Comparison of ENCODE assay signal across 7 cellular contexts in the genomic region with DNA sequence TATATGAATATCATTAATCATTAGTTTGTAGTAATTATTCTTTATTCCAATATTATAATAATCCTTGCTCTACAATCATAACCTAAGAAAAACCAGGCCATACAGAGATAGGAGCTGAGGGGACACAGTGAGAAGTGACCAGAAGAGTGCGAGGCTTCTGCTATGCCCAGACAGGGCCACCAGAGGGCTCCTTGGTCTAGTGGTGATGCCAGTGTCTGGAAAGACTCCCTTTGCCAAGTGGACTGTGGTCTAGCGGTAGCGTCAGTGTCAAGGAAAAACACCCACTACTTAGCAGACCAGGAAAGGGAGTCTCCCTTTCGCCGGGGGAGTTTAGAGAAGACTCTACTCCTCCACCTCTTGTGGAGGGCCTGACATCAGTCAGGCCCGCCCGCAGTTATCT. TPM values are rescaled to one million over a fixed set of nuclear protein-coding genes. Genes with fewer than 3 reads are reported as not detected.
DNase-seq lines count a peak whose midpoint lies in the region; TF ChIP-seq lines count a peak whose summit lies in the region.
"Not testable (repeated sequence)": the region's sequence is repeated elsewhere in the genome, so short reads cannot be mapped to it uniquely, and the experiment has no call there.

No MANE protein-coding gene starts in this region.

- not testable (repeated sequence) for H3K9me2 ChIP-seq in DOHH2 (replicated peaks; ENCODE audit: control insufficient read depth, low read length)

- DNase-seq in LHCN-M2 (ENCODE audit: low read depth), result peak; percentile 15
- DNase-seq in SJCRH30, result peak; percentile 36 to 44
- peak; percentile 42 for DNase-seq in activated CD8-positive, alpha-beta memory T cell treated with anti-CD3 and anti-CD28 coated beads, Interleukin-2, amount 50 U/mL, for 4 hours
- DNase-seq in MCF 10A (ENCODE audit: unreplicated experiment), result peak; percentile 38
- DNase-seq in left ventricle myocardium inferior; smooth muscle cell (lab: John Stamatoyannopoulos, UW; ENCODE audit: unreplicated experiment): not testable (repeated sequence)

- BruUV-seq in MCF 10A (replicated peaks; lab: Mats Ljungman, UMichigan), result not testable (repeated sequence)

- intact Hi-C loops in MCF 10A (cut with micrococcal nuclease); left ventricle myocardium inferior (cut with micrococcal nuclease): not testable (repeated sequence)

- H3K27me3 Mint-ChIP-seq in MCF 10A (ENCODE audit: insufficient read depth, unreplicated experiment), result peaks cover 17% of the 10 kb centered on the region

- not testable (repeated sequence) for H3K4me1 ChIP-seq in DOHH2 (ENCODE audit: control insufficient read depth, low read length); SJCRH30; left ventricle myocardium inferior; smooth muscle cell (ENCODE audit: low read depth)

- H3K9ac ChIP-seq in smooth muscle cell (ENCODE audit: low read depth), result not testable (repeated sequence)

- H3K27ac Mint-ChIP-seq in MCF 10A (ENCODE audit: low read depth, unreplicated experiment), result not testable (repeated sequence)

- H3K4me2 ChIP-seq in DOHH2 (ENCODE audit: low read length); smooth muscle cell: not testable (repeated sequence)

- not testable (repeated sequence) for H3K9me3 Mint-ChIP-seq in MCF 10A (ENCODE audit: unreplicated experiment)

- not testable (repeated sequence) for H3F3A ChIP-seq in DOHH2 (ENCODE audit: control insufficient read depth, insufficient read depth); smooth muscle cell (ENCODE audit: low read depth)

- H3K27me3 ChIP-seq in DOHH2 (ENCODE audit: control insufficient read depth, low read length); SJCRH30; left ventricle myocardium inferior (ENCODE audit: low read depth); smooth muscle cell (ENCODE audit: low read depth): not testable (repeated sequence)

- not testable (repeated sequence) for H3K36me3 Mint-ChIP-seq in MCF 10A (ENCODE audit: insufficient read depth, unreplicated experiment)

- not testable (repeated sequence) for H3K79me2 ChIP-seq in DOHH2 (ENCODE audit: control insufficient read depth, low read length); smooth muscle cell (ENCODE audit: low read depth)

- 93% methylated on average over 7 of the region's 7 CpGs for WGBS in smooth muscle cell (ENCODE audit: low lambda C conversion rate)

- not testable (repeated sequence) for H3K9me3 ChIP-seq in DOHH2 (ENCODE audit: control insufficient read depth, insufficient read depth, low read length); SJCRH30 (replicated peaks); smooth muscle cell (replicated peaks; ENCODE audit: low read depth)
- H3K9me3 ChIP-seq in left ventricle myocardium inferior (replicated peaks), result peaks cover 12% of the 10 kb centered on the region

- CTCF ChIA-PET in MCF 10A (lab: Yijun Ruan, JAX), result interaction anchor here (0.6 to 0.9 kb wide), 6 partner anchors 9 to 970 kb away, joined by 3 read pairs; no protein-coding TSS in a partner anchor

- TF ChIP-seq CTCF in DOHH2 (IDR thresholded peaks at IDR 0.05; ENCODE audit: low read depth, low read length, poor library complexity, severe bottlenecking) (peak; percentile 42), MCF 10A (IDR thresholded peaks at IDR 0.05; ENCODE audit: unreplicated experiment) (peak; percentile 43), left ventricle myocardium inferior (IDR thresholded peaks at IDR 0.05; ENCODE audit: borderline replicate concordance) (peak; percentile 53), smooth muscle cell (IDR thresholded peaks at IDR 0.05; ENCODE audit: borderline replicate concordance, insufficient read depth, poor library complexity, severe bottlenecking) (peak; percentile 37)

- not testable (repeated sequence) for H2AFZ ChIP-seq in smooth muscle cell (ENCODE audit: low read depth)

- H3K4me3 ChIP-seq in DOHH2 (ENCODE audit: low read length); SJCRH30; left ventricle myocardium inferior; smooth muscle cell: not testable (repeated sequence)

- H3K27ac ChIP-seq in DOHH2 (ENCODE audit: low read depth, low read length); SJCRH30; left ventricle myocardium inferior (replicated peaks); smooth muscle cell (ENCODE audit: low read depth): not testable (repeated sequence)

- POLR2A ChIA-PET in MCF 10A (lab: Yijun Ruan, JAX), result not testable (repeated sequence)

- H4K20me1 ChIP-seq in DOHH2 (ENCODE audit: control insufficient read depth, insufficient read depth, low read depth, low read length); smooth muscle cell (ENCODE audit: low read depth): not testable (repeated sequence)

- H3K4me1 Mint-ChIP-seq in MCF 10A (ENCODE audit: insufficient read depth, unreplicated experiment), result not testable (repeated sequence)

- H3K4me3 Mint-ChIP-seq in MCF 10A (ENCODE audit: unreplicated experiment), result not testable (repeated sequence)

- H3K36me3 ChIP-seq in DOHH2 (ENCODE audit: control insufficient read depth, low read length); SJCRH30; left ventricle myocardium inferior; smooth muscle cell (ENCODE audit: low read depth): not testable (repeated sequence)

RNA-seq across cellular contexts. Expression of a gene that starts 28.4 kb away (rescaled TPM):
- total RNA-seq in LHCN-M2 (2014; rRNA removed) (98.6 and 427 TPM in 2 replicates), MCF 10A (2022) (78.0 and 88.4 TPM in 2 replicates), left ventricle myocardium inferior (40.2 TPM), smooth muscle cell (64.0 and 132 TPM in 2 replicates)
- 145 TPM for polyA plus RNA-seq in LHCN-M2 (2012)
- 44.2 and 45.5 TPM in 2 replicates for total RNA-seq in SJCRH30 (2014; rRNA removed; shearing (Covaris generic))
- 77.4 and 98.4 TPM in 2 replicates for polyA plus RNA-seq in smooth muscle cell

RNA-seq across cellular contexts. Expression of a gene that starts 55.9 kb away (rescaled TPM):
- total RNA-seq in LHCN-M2 (2014; rRNA removed) (2.4 and 2.6 TPM in 2 replicates), MCF 10A (2022) (0.19 and 0.27 TPM in 2 replicates), left ventricle myocardium inferior (9.5 TPM), smooth muscle cell (25.1 and 34.2 TPM in 2 replicates)
- 0.56 TPM for polyA plus RNA-seq in LHCN-M2 (2012)
- 9.5 and 9.6 TPM in 2 replicates for total RNA-seq in SJCRH30 (2014; rRNA removed; shearing (Covaris generic))
- polyA plus RNA-seq in smooth muscle cell, result 21.0 and 24.5 TPM in 2 replicates
